Comparison of ENCODE assay signal across 1 cellular context in genomic region chr5:32931438-32931837, GRCh38.
TF ChIP-seq lines count a peak whose summit lies in the region.
"Not testable (repeated sequence)": the region's sequence is repeated elsewhere in the genome, so short reads cannot be mapped to it uniquely, and the experiment has no call there.

No MANE protein-coding gene starts in this region.

- not testable (repeated sequence) for H3K9me3 ChIP-seq in HEK293 (ENCODE audit: control insufficient read depth, insufficient read depth, low read depth, low read length)

- not testable (repeated sequence) for TF ChIP-seq CTCF in HEK293 (tag by site-specific recombination; IDR thresholded peaks at IDR 0.05)

- POLR2A ChIA-PET in HEK293 (lab: Yijun Ruan, JAX) = not testable (repeated sequence)

- not testable (repeated sequence) for H3K36me3 ChIP-seq in HEK293 (ENCODE audit: control insufficient read depth in 2 of 2, insufficient read depth in 1 of 2, low read length in 2 of 2)

- CTCF ChIA-PET in HEK293 (lab: Yijun Ruan, JAX) = not testable (repeated sequence)

- H3K4me1 ChIP-seq in HEK293 (ENCODE audit: control insufficient read depth, insufficient read depth, low read length) = not testable (repeated sequence)

- H3K27ac ChIP-seq in HEK293 (ENCODE audit: extremely low read depth, low read depth, low read length) = not testable (repeated sequence)

- H3K4me3 ChIP-seq in HEK293 (ENCODE audit: low read depth, low read length) = not testable (repeated sequence)

TF ChIP-seq in HEK293, 187 proteins besides CTCF, POLR2A, EP300 and RAD21:
- TF ChIP-seq SCRT2 (tag by site-specific recombination; IDR thresholded peaks at IDR 0.05) = peak; percentile 75
- peak; percentile 68; the same call in 1 of the 2 replicates for TF ChIP-seq SCRT1 (tag by site-specific recombination; IDR thresholded peaks at IDR 0.05; ENCODE audit: borderline replicate concordance)
